ENCODE assay signal across 1 cellular context in genomic region chr11:61964941-61965282, GRCh38.
TF ChIP-seq lines count a peak whose summit lies in the region.

No MANE protein-coding gene starts in this region.

TF ChIP-seq in K562, 482 proteins besides CTCF, POLR2A, EP300 and RAD21 (continued from another document and continues in another):
- TF ChIP-seq ZBTB2 (IDR thresholded peaks at IDR 0.05), result no peak
- no peak for TF ChIP-seq MYC (IDR thresholded peaks at IDR 0.05; ENCODE audit: low read depth, low read length)
- peak; percentile 11; the same call in 1 of the 2 replicates for TF ChIP-seq MYC (CRISPR knock-in tag; IDR thresholded peaks at IDR 0.05; ENCODE audit: borderline replicate concordance, low read depth)
- TF ChIP-seq NFATC3 (IDR thresholded peaks at IDR 0.05), result 0 out of 2 replicates have a peak, but pooled peaks have one; percentile 18
- TF ChIP-seq CTCFL (IDR thresholded peaks at IDR 0.05; ENCODE audit: borderline replicate concordance, insufficient read depth, low read depth, low read length, poor library complexity, severe bottlenecking), result no peak
- TF ChIP-seq PCBP2 (IDR thresholded peaks at IDR 0.05; ENCODE audit: low read depth, low read length, poor library complexity, severe bottlenecking), result no peak
- no peak for TF ChIP-seq ZKSCAN1 (IDR thresholded peaks at IDR 0.05; ENCODE audit: low read depth, low read length)
- no peak for TF ChIP-seq ZBTB11 (CRISPR knock-in tag; IDR thresholded peaks at IDR 0.05)
- no peak for TF ChIP-seq ELK3 (CRISPR knock-in tag; IDR thresholded peaks at IDR 0.05)
- no peak for TF ChIP-seq TAF7 (tag; IDR thresholded peaks at IDR 0.05)
- TF ChIP-seq TGIF2 (CRISPR knock-in tag; IDR thresholded peaks at IDR 0.05), result no peak
- no peak for TF ChIP-seq NR3C1 (CRISPR knock-in tag; IDR thresholded peaks at IDR 0.05)
- TF ChIP-seq MNT (conservative IDR thresholded peaks at IDR 0.05), result peak; percentile 26 to 33; a peak in 1 of 4 replicates
- no peak for TF ChIP-seq USF2 (CRISPR knock-in tag; IDR thresholded peaks at IDR 0.05)
- TF ChIP-seq SLC30A9 (CRISPR knock-in tag; IDR thresholded peaks at IDR 0.05), result no peak
- TF ChIP-seq TCF7 (IDR thresholded peaks at IDR 0.05; ENCODE audit: borderline replicate concordance), result no peak
- TF ChIP-seq ARNT (IDR thresholded peaks at IDR 0.05), result no peak
- no peak for TF ChIP-seq NR2F6 (CRISPR knock-in tag; IDR thresholded peaks at IDR 0.05)
- peak; percentile 39; the same call in 1 of the 2 replicates for TF ChIP-seq ZNF436 (CRISPR knock-in tag; IDR thresholded peaks at IDR 0.05)
- peak in 1 of 2 experiments; percentile 5; a peak in 1 of 4 replicates for TF ChIP-seq TRIM24 (IDR thresholded peaks at IDR 0.05)
- 0 out of 2 replicates have a peak, but pooled peaks have one; percentile 10 for TF ChIP-seq HMG20B (CRISPR knock-in tag; IDR thresholded peaks at IDR 0.05)
- TF ChIP-seq NFIC (IDR thresholded peaks at IDR 0.05), result no peak; the same call in 1 of the 2 replicates
- TF ChIP-seq BRD9 (IDR thresholded peaks at IDR 0.05; ENCODE audit: low read depth, partially characterized antibody), result no peak
- TF ChIP-seq ZNF140 (CRISPR knock-in tag; IDR thresholded peaks at IDR 0.05), result no peak
- no peak for TF ChIP-seq COPS2 (conservative IDR thresholded peaks at IDR 0.05)
- no peak for TF ChIP-seq RBM15 (IDR thresholded peaks at IDR 0.05; ENCODE audit: insufficient read depth, low read length)
- 0 out of 2 replicates have a peak, but pooled peaks have one; percentile 7 for TF ChIP-seq POLR2AphosphoS5 (IDR thresholded peaks at IDR 0.05; ENCODE audit: control insufficient read depth, insufficient read depth, low read depth, low read length)
- TF ChIP-seq ZNF584 (CRISPR knock-in tag; IDR thresholded peaks at IDR 0.05; ENCODE audit: low read depth), result no peak
- no peak for TF ChIP-seq GATAD2B (IDR thresholded peaks at IDR 0.05; ENCODE audit: borderline replicate concordance)
- peak; percentile 78; the same call in 1 of the 2 replicates for TF ChIP-seq ZBTB17 (CRISPR knock-in tag; IDR thresholded peaks at IDR 0.05)
- TF ChIP-seq SFPQ (IDR thresholded peaks at IDR 0.05; ENCODE audit: low read depth, low read length), result no peak
- TF ChIP-seq TEAD1 (CRISPR knock-in tag; IDR thresholded peaks at IDR 0.05), result peak in 1 of 2 experiments; percentile 28; a peak in 1 of 4 replicates
- no peak for TF ChIP-seq ATF3 (IDR thresholded peaks at IDR 0.05)
- no peak for TF ChIP-seq ATF3 (CRISPR knock-in tag; conservative IDR thresholded peaks at IDR 0.05)
- 0 out of 2 replicates have a peak, but pooled peaks have one; percentile 14 for TF ChIP-seq VEZF1 (CRISPR knock-in tag; IDR thresholded peaks at IDR 0.05)
- no peak for TF ChIP-seq PKNOX1 (IDR thresholded peaks at IDR 0.05)
- TF ChIP-seq SREBF1 (IDR thresholded peaks at IDR 0.05; ENCODE audit: borderline replicate concordance, low read depth, low read length), result no peak
